Comparison of ENCODE assay signal across 8 cellular contexts in genomic region chr9:126719677-126720435, GRCh38.
DNase-seq lines count a peak whose midpoint lies in the region; ATAC-seq lines count a peak whose summit lies in the region.

No MANE protein-coding gene starts in this region.

- whole genome bisulfite sequencing in ectodermal cell, 2 experiments: 35 to 37% methylated on average over 11 of the region's 11 CpGs

- peak; percentile 47 for ATAC-seq in HG03064 (IDR thresholded peaks at IDR 0.05; ENCODE audit: low read depth, unreplicated experiment)

- peaks cover 20% of the 10 kb centered on the region for H3K4me1 ChIP-seq in ectodermal cell (ENCODE audit: control insufficient read depth, insufficient read depth, low read length)

- peaks cover 35% of the 10 kb centered on the region for H3K27me3 ChIP-seq in ectodermal cell (ENCODE audit: control insufficient read depth, insufficient read depth, low read length, poor library complexity, severe bottlenecking)

- H3K4me3 ChIP-seq in ectodermal cell (ENCODE audit: insufficient read depth, low read depth, low read length): no peak overlapping the region

- no peaks in the 10 kb centered on the region for H3K36me3 ChIP-seq in ectodermal cell (ENCODE audit: control insufficient read depth, insufficient read depth, low read length)

- H3K9me3 ChIP-seq in ectodermal cell (ENCODE audit: control insufficient read depth, low read length): no peaks in the 10 kb centered on the region

- peak; percentile 42 for DNase-seq in D341Med (ENCODE audit: low spot score)
- peak; percentile 31 for DNase-seq in NK-92 (lab: John Stamatoyannopoulos, UW; ENCODE audit: unreplicated experiment)
- DNase-seq in activated CD8-positive, alpha-beta memory T cell treated with anti-CD3 and anti-CD28 coated beads for 48 hours (ENCODE audit: low read depth in 2 of 3, low spot score in 2 of 3): peak in 2 of 3 experiments; percentile 67 to 71
- DNase-seq in middle frontal gyrus (ENCODE audit: extremely low spot score, low spot score): peak; percentile 60
- peak; percentile 65 for DNase-seq in stimulated activated CD8-positive, alpha-beta memory T cell treated with anti-CD3 and anti-CD28 coated beads, Interleukin-7, amount 100 ng/mL, for 24 hours (ENCODE audit: low read depth)
- DNase-seq in NCI-H446 treated with DMSO at 0.1 percent for 48 hours (lab: John Stamatoyannopoulos, UW): no peak

- peak overlapping the region; percentile 78 for H3K27ac ChIP-seq in ectodermal cell (ENCODE audit: insufficient read depth, low read depth, low read length, poor library complexity, severe bottlenecking)
